Comparison of ENCODE assay signal across 2 cellular contexts in the genomic region with DNA sequence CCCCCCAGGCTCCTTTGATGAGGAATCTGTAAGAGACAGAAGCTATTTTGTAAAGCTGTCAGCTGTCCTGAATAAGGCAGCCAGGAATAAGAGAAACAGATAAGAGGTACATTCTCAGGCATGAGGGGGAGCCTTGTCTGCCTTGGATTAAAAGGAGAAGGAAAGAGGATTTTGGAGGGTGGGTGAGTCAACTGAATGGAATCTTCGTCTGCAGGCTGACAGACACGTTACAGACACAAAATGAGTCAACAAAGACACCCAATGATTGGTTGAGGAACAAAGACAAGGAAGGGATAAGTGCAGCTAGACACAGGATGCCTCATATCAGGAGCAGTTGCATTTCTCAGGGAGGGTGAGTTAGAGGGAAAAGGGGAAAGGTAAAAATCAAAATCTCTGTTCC.
TF ChIP-seq lines count a peak whose summit lies in the region.

No MANE protein-coding gene starts in this region.

TF ChIP-seq in GM23338, 12 proteins besides CTCF, POLR2A, EP300 and RAD21 (continues in another document):
- TF ChIP-seq JUNB (IDR thresholded peaks at IDR 0.05; ENCODE audit: unreplicated experiment) (no peak), ZNF331 (CRISPR knock-in tag; IDR thresholded peaks at IDR 0.05; ENCODE audit: low read depth) (no peak), POLR2AphosphoS5 (IDR thresholded peaks at IDR 0.05; ENCODE audit: low read depth) (no peak), EZH2phosphoT487 (IDR thresholded peaks at IDR 0.05; ENCODE audit: unreplicated experiment) (no peak), STAT1 (IDR thresholded peaks at IDR 0.05; ENCODE audit: unreplicated experiment) (no peak), CREB1 (CRISPR knock-in tag; IDR thresholded peaks at IDR 0.05; ENCODE audit: low read depth) (no peak), ZNF114 (CRISPR knock-in tag; IDR thresholded peaks at IDR 0.05) (no peak), NANOG (IDR thresholded peaks at IDR 0.05; ENCODE audit: borderline replicate concordance) (no peak), EZH2 (IDR thresholded peaks at IDR 0.05; ENCODE audit: low read depth, unreplicated experiment) (no peak)
- TF ChIP-seq, protein P1, sequence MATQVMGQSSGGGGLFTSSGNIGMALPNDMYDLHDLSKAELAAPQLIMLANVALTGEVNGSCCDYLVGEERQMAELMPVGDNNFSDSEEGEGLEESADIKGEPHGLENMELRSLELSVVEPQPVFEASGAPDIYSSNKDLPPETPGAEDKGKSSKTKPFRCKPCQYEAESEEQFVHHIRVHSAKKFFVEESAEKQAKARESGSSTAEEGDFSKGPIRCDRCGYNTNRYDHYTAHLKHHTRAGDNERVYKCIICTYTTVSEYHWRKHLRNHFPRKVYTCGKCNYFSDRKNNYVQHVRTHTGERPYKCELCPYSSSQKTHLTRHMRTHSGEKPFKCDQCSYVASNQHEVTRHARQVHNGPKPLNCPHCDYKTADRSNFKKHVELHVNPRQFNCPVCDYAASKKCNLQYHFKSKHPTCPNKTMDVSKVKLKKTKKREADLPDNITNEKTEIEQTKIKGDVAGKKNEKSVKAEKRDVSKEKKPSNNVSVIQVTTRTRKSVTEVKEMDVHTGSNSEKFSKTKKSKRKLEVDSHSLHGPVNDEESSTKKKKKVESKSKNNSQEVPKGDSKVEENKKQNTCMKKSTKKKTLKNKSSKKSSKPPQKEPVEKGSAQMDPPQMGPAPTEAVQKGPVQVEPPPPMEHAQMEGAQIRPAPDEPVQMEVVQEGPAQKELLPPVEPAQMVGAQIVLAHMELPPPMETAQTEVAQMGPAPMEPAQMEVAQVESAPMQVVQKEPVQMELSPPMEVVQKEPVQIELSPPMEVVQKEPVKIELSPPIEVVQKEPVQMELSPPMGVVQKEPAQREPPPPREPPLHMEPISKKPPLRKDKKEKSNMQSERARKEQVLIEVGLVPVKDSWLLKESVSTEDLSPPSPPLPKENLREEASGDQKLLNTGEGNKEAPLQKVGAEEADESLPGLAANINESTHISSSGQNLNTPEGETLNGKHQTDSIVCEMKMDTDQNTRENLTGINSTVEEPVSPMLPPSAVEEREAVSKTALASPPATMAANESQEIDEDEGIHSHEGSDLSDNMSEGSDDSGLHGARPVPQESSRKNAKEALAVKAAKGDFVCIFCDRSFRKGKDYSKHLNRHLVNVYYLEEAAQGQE (IDR thresholded peaks at IDR 0.05; ENCODE audit: unreplicated experiment), result no peak
- TF ChIP-seq, protein P2, sequence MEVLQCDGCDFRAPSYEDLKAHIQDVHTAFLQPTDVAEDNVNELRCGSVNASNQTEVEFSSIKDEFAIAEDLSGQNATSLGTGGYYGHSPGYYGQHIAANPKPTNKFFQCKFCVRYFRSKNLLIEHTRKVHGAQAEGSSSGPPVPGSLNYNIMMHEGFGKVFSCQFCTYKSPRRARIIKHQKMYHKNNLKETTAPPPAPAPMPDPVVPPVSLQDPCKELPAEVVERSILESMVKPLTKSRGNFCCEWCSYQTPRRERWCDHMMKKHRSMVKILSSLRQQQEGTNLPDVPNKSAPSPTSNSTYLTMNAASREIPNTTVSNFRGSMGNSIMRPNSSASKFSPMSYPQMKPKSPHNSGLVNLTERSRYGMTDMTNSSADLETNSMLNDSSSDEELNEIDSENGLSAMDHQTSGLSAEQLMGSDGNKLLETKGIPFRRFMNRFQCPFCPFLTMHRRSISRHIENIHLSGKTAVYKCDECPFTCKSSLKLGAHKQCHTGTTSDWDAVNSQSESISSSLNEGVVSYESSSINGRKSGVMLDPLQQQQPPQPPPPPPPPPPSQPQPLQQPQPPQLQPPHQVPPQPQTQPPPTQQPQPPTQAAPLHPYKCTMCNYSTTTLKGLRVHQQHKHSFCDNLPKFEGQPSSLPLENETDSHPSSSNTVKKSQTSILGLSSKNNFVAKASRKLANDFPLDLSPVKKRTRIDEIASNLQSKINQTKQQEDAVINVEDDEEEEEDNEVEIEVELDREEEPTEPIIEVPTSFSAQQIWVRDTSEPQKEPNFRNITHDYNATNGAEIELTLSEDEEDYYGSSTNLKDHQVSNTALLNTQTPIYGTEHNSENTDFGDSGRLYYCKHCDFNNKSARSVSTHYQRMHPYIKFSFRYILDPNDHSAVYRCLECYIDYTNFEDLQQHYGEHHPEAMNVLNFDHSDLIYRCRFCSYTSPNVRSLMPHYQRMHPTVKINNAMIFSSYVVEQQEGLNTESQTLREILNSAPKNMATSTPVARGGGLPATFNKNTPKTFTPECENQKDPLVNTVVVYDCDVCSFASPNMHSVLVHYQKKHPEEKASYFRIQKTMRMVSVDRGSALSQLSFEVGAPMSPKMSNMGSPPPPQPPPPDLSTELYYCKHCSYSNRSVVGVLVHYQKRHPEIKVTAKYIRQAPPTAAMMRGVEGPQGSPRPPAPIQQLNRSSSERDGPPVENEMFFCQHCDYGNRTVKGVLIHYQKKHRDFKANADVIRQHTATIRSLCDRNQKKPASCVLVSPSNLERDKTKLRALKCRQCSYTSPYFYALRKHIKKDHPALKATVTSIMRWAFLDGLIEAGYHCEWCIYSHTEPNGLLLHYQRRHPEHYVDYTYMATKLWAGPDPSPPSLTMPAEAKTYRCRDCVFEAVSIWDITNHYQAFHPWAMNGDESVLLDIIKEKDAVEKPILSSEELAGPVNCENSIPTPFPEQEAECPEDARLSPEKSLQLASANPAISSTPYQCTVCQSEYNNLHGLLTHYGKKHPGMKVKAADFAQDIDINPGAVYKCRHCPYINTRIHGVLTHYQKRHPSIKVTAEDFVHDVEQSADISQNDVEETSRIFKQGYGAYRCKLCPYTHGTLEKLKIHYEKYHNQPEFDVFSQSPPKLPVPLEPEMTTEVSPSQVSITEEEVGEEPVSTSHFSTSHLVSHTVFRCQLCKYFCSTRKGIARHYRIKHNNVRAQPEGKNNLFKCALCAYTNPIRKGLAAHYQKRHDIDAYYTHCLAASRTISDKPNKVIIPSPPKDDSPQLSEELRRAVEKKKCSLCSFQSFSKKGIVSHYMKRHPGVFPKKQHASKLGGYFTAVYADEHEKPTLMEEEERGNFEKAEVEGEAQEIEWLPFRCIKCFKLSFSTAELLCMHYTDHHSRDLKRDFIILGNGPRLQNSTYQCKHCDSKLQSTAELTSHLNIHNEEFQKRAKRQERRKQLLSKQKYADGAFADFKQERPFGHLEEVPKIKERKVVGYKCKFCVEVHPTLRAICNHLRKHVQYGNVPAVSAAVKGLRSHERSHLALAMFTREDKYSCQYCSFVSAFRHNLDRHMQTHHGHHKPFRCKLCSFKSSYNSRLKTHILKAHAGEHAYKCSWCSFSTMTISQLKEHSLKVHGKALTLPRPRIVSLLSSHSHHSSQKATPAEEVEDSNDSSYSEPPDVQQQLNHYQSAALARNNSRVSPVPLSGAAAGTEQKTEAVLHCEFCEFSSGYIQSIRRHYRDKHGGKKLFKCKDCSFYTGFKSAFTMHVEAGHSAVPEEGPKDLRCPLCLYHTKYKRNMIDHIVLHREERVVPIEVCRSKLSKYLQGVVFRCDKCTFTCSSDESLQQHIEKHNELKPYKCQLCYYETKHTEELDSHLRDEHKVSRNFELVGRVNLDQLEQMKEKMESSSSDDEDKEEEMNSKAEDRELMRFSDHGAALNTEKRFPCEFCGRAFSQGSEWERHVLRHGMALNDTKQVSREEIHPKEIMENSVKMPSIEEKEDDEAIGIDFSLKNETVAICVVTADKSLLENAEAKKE (CRISPR knock-in tag; IDR thresholded peaks at IDR 0.05), result no peak

TF ChIP-seq in H1, 55 proteins besides CTCF, POLR2A, EP300 and RAD21:
- TF ChIP-seq CTBP2 (IDR thresholded peaks at IDR 0.05; ENCODE audit: borderline replicate concordance, insufficient read depth, insufficient read length, low read length) (no peak), JUN (IDR thresholded peaks at IDR 0.05; ENCODE audit: low read depth, low read length) (0 out of 2 replicates have a peak, but pooled peaks have one; percentile 38), ASH2L (IDR thresholded peaks at IDR 0.05; ENCODE audit: low read length) (no peak), CREB1 (IDR thresholded peaks at IDR 0.05) (no peak), MAFK (IDR thresholded peaks at IDR 0.05; ENCODE audit: low read depth, low read length) (no peak), YY1 (IDR thresholded peaks at IDR 0.05; ENCODE audit: low read depth, low read length) (no peak), FOSL1 (IDR thresholded peaks at IDR 0.05; ENCODE audit: insufficient read depth, low read depth, low read length) (no peak), RXRA (IDR thresholded peaks at IDR 0.05; ENCODE audit: insufficient read depth, low read depth, low read length) (no peak), JUND (IDR thresholded peaks at IDR 0.05; ENCODE audit: low read length) (peak; percentile 89), TBP (IDR thresholded peaks at IDR 0.05; ENCODE audit: low read depth, low read length) (no peak), NRF1 (IDR thresholded peaks at IDR 0.05; ENCODE audit: low read depth, low read length) (no peak)
- TF ChIP-seq, protein P3, sequence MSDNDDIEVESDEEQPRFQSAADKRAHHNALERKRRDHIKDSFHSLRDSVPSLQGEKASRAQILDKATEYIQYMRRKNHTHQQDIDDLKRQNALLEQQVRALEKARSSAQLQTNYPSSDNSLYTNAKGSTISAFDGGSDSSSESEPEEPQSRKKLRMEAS (IDR thresholded peaks at IDR 0.05), result no peak
TF ChIP-seq in H1: peak in this region for 2.
